In genomic region chr18:77990901-77991300, GRCh38 we compare ENCODE assay signal across 29 cellular contexts.
"Had no signal": no experiment of that assay in that cellular context is flagged by ENCODE, and none has a peak within 500 bp of the region (broad histone marks: within the 10 kb centered on the region; RNA-seq: fewer than 3 reads in every experiment).

No MANE protein-coding gene starts in this region.

- H3K9me3 Mint-ChIP-seq: endodermal cell had no signal

- H3K4me3 Mint-ChIP-seq: dendritic cell treated with granulocyte-macrophage colony-stimulating factor and Interleukin-4, amounts not matched to agents 40 ng/mL and 50 ng/mL, for 4 days; effector memory CD8-positive, alpha-beta T cell; endodermal cell had no signal

- H3K27me3 Mint-ChIP-seq: dendritic cell treated with granulocyte-macrophage colony-stimulating factor and Interleukin-4, amounts not matched to agents 40 ng/mL and 50 ng/mL, for 4 days; effector memory CD8-positive, alpha-beta T cell had no signal

- H3K4me3 ChIP-seq: colonic mucosa, coronary artery, dorsolateral prefrontal cortex, esophagus muscularis mucosa, esophagus squamous epithelium, gastrocnemius medialis, gastroesophageal sphincter, heart left ventricle, heart right ventricle had no signal

- H3K4me1 Mint-ChIP-seq: endodermal cell had no signal

- H3K4me1 ChIP-seq: colonic mucosa, esophagus muscularis mucosa, esophagus squamous epithelium, foreskin keratinocyte, gastrocnemius medialis, gastroesophageal sphincter, heart left ventricle, heart right ventricle had no signal

- FAIRE-seq: colon, endometrium, endothelial cell of umbilical vein, frontal cortex had no signal

- H3K36me3 ChIP-seq: colonic mucosa, esophagus muscularis mucosa, esophagus squamous epithelium, gastrocnemius medialis, gastroesophageal sphincter, heart left ventricle, heart right ventricle had no signal

- H3K27me3 ChIP-seq: colonic mucosa, esophagus squamous epithelium, foreskin keratinocyte, gastrocnemius medialis, gastroesophageal sphincter had no signal

- ATAC-seq: effector memory CD8-positive, alpha-beta T cell; esophagus mucosa; foreskin keratinocyte; gastrocnemius medialis; gastroesophageal sphincter; heart left ventricle; heart right ventricle had no signal

- DNase-seq: colonic mucosa; cortex of kidney; dermis blood vessel endothelial cell; dorsolateral prefrontal cortex; effector CD4-positive, alpha-beta T cell; effector CD8-positive, alpha-beta T cell; effector memory CD4-positive, alpha-beta T cell; effector memory CD8-positive, alpha-beta T cell; endodermal cell; erythroblast; esophagus squamous epithelium; foreskin fibroblast; foreskin keratinocyte; foreskin melanocyte; gastrocnemius medialis; glutamatergic neuron; head of caudate nucleus; heart left ventricle; heart right ventricle had no signal

- H3K27ac ChIP-seq: colonic mucosa, coronary artery, dorsolateral prefrontal cortex, epithelial cell of prostate, esophagus muscularis mucosa, esophagus squamous epithelium, foreskin keratinocyte, gastrocnemius medialis, gastroesophageal sphincter, heart left ventricle, heart right ventricle had no signal

- H3K9me3 ChIP-seq: colonic mucosa, esophagus muscularis mucosa, esophagus squamous epithelium, gastrocnemius medialis, gastroesophageal sphincter, heart left ventricle, heart right ventricle had no signal
